In the genomic region with DNA sequence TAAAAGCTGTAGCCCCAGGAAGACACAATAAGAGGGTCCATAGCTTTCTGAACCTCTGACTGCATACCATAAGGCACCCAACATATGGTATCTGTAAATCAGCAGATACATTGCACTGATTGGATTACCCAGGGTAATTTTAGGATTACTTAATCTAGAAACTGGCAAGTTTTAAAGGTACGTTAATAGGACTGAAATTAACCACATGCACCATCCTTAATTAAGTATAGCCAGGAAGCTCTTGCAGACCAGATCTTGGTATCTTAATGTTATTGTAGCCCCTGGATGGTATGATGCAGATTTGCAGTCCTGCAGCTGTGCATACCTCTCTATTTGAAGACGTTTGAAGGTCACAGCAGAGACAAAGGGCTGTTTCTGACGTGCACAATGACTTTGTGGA, we compare ENCODE assay signal across 19 cellular contexts.
"Had no signal": no experiment of that assay in that cellular context is flagged by ENCODE, and none has a peak within 500 bp of the region (broad histone marks: within the 10 kb centered on the region; RNA-seq: fewer than 3 reads in every experiment).

No MANE protein-coding gene starts in this region.

- H3K4me1 ChIP-seq: breast epithelium had no signal

- H3K4me3 ChIP-seq: breast epithelium, MG63, SJCRH30 had no signal

- H3K4me2 ChIP-seq: KMS-11 had no signal

- H3K27ac ChIP-seq: breast epithelium, KMS-11, SJCRH30 had no signal

- H3K36me3 ChIP-seq: breast epithelium, MG63, SJCRH30 had no signal

- H3K27me3 ChIP-seq: breast epithelium, MG63, SJCRH30 had no signal

- H3K9ac ChIP-seq: KMS-11 had no signal

- DNase-seq: activated CD4-positive, alpha-beta T cell treated with anti-CD3 and anti-CD28 coated beads for 48 hours; activated CD4-positive, alpha-beta T cell treated with anti-CD3 and anti-CD28 coated beads, Interleukin-2, amount 50 U/mL, for 4 hours; activated CD4-positive, CD25-positive, alpha-beta regulatory T cell treated with anti-CD3 and anti-CD28 coated beads, Interleukin-2, amount 50 U/mL, for 72 hours; activated CD8-positive, alpha-beta memory T cell treated with anti-CD3 and anti-CD28 coated beads, Interleukin-2, amount 50 U/mL, for 48 hours; activated CD8-positive, alpha-beta T cell treated with anti-CD3 and anti-CD28 coated beads, Interleukin-2, amount 10 ng/mL, durations not matched to agents 7 days and 5 days; activated T-cell treated with anti-CD3 and anti-CD28 coated beads, Interleukin-2, amount 50 U/mL, for 1 hour; aorta; central memory CD4-positive, alpha-beta T cell; MG63; MV-4-11; NCI-H1105 treated with DMSO at 0.1 percent for 48 hours; NCI-H1436 treated with DMSO at 0.1 percent for 48 hours; NCI-H187; NCI-H2081; NCI-H226; NCI-H510A; SJCRH30 had no signal

- H3K9me3 ChIP-seq: breast epithelium, MG63, SJCRH30 had no signal
